ENCODE assay signal across 15 cellular contexts in the genomic region with DNA sequence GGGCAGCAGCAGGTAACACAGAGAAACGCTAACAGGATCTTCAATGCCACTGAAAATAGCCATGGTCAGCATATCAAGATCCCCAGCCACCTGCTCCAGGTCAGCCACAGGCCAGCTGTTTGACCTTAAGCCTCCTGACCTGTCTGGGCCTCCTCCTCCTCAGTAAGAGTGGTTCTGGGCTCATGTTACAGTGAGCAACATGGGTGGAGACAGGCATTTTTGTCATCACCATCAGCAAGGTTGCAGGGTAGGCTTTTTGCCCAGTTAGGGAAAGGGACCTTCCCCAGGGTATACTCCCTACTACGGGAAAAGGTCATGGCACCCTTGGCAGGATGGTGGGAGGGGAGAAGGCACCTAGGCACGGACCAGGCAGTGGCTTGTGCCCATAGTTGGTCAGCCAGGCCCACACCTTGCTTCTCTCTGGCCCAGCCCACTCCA.
DNase-seq lines count a peak whose midpoint lies in the region; FAIRE-seq and TF ChIP-seq lines count a peak whose summit lies in the region.
"Had no signal": no experiment of that assay in that cellular context is flagged by ENCODE, and none has a peak within 500 bp of the region (broad histone marks: within the 10 kb centered on the region; RNA-seq: fewer than 3 reads in every experiment).

No MANE protein-coding gene starts in this region.

- TF ChIP-seq EP300 in Ishikawa (IDR thresholded peaks at IDR 0.05; ENCODE audit: borderline replicate concordance) = peak; percentile 25; the same call in 1 of the 2 replicates

- no peak overlapping the region for H2AFZ ChIP-seq in osteoblast (ENCODE audit: low read length)

- TF ChIP-seq CTCF in bronchial epithelial cell (IDR thresholded peaks at IDR 0.05; ENCODE audit: insufficient read depth, low read length, severe bottlenecking) (no peak), osteoblast (IDR thresholded peaks at IDR 0.05; ENCODE audit: extremely low read depth, low read depth, low read length) (no peak)

- H3K36me3 ChIP-seq in bronchial epithelial cell (ENCODE audit: control insufficient read depth, insufficient read depth, low read length) (peaks cover 26% of the 10 kb centered on the region), osteoblast (ENCODE audit: insufficient read depth, low read length) (peaks cover 100% of the 10 kb centered on the region)
- H3K36me3 ChIP-seq: vagina had no signal

- H3K4me1 ChIP-seq in osteoblast (ENCODE audit: insufficient read depth, low read length) = peaks cover 11% of the 10 kb centered on the region

- TF ChIP-seq RAD21 in Ishikawa (IDR thresholded peaks at IDR 0.05; ENCODE audit: low read depth) = no peak

- no peaks in the 10 kb centered on the region for H3K27me3 ChIP-seq in bronchial epithelial cell (ENCODE audit: control insufficient read depth, insufficient read depth, low read length)
- H3K27me3 ChIP-seq in osteoblast (ENCODE audit: insufficient read depth, low read length) = no peaks in the 10 kb centered on the region
- H3K27me3 ChIP-seq: vagina had no signal

- H3K4me3 ChIP-seq in bronchial epithelial cell (ENCODE audit: low read depth, low read length) (no peak overlapping the region), osteoblast (ENCODE audit: insufficient read depth, low read length) (no peak overlapping the region)
- H3K4me3 ChIP-seq: vagina had no signal

- peak overlapping the region; percentile 17 for H3K27ac ChIP-seq in osteoblast (ENCODE audit: low read depth, low read length)
- H3K27ac ChIP-seq: vagina had no signal

- H3K9me3 ChIP-seq in osteoblast (ENCODE audit: low read depth, low read length) = no peaks in the 10 kb centered on the region
- H3K9me3 ChIP-seq: SK-N-SH, vagina had no signal

- peak; percentile 62 for DNase-seq in DMS53 (lab: John Stamatoyannopoulos, UW)
- DNase-seq in bronchial epithelial cell (ENCODE audit: low read depth) = peak; percentile 32
- peak; percentile 75 for DNase-seq in osteoblast (ENCODE audit: insufficient read length, low spot score, missing footprints)
- DNase-seq in midbrain (lab: John Stamatoyannopoulos, UW) = no peak
- DNase-seq in KG1 (lab: John Stamatoyannopoulos, UW) = no peak
- DNase-seq in hepatic stellate cell (ENCODE audit: low spot score) = no peak
- DNase-seq: activated CD8-positive, alpha-beta memory T cell treated with anti-CD3 and anti-CD28 coated beads for 24 hours; activated naive CD4-positive, alpha-beta T cell; DMS153; effector CD8-positive, alpha-beta T cell; NCI-H2227 treated with DMSO at 0.1 percent for 48 hours; stimulated activated CD4-positive, alpha-beta T cell treated with anti-CD3 and anti-CD28 coated beads, Interleukin-4, amount 100 ng/mL, for 4 hours had no signal

- H4K20me1 ChIP-seq in osteoblast (ENCODE audit: insufficient read depth, low read length) = peaks cover 8% of the 10 kb centered on the region

- peak; percentile 55 for FAIRE-seq in bronchial epithelial cell (lab: Jason Lieb, UNC)

- H3K4me2 ChIP-seq in osteoblast (ENCODE audit: insufficient read depth, low read length) = no peak overlapping the region
- H3K4me2 ChIP-seq: SK-N-SH had no signal

- peaks cover 30% of the 10 kb centered on the region for H3K79me2 ChIP-seq in osteoblast (ENCODE audit: insufficient read depth, low read length)

TF ChIP-seq in Ishikawa, 13 proteins besides CTCF, POLR2A, EP300 and RAD21:
- TF ChIP-seq TEAD4 (IDR thresholded peaks at IDR 0.05) = 0 out of 2 replicates have a peak, but pooled peaks have one; percentile 23
- TF ChIP-seq, protein P1, sequence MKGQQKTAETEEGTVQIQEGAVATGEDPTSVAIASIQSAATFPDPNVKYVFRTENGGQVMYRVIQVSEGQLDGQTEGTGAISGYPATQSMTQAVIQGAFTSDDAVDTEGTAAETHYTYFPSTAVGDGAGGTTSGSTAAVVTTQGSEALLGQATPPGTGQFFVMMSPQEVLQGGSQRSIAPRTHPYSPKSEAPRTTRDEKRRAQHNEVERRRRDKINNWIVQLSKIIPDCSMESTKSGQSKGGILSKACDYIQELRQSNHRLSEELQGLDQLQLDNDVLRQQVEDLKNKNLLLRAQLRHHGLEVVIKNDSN (IDR thresholded peaks at IDR 0.05) = no peak
- no peak for TF ChIP-seq FOXM1 (IDR thresholded peaks at IDR 0.05; ENCODE audit: borderline replicate concordance, low read depth)
- TF ChIP-seq TCF12 (IDR thresholded peaks at IDR 0.05; ENCODE audit: low read depth) = 0 out of 2 replicates have a peak, but pooled peaks have one; percentile 61
- TF ChIP-seq, protein P2, sequence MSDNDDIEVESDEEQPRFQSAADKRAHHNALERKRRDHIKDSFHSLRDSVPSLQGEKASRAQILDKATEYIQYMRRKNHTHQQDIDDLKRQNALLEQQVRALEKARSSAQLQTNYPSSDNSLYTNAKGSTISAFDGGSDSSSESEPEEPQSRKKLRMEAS (IDR thresholded peaks at IDR 0.05) = 0 out of 2 replicates have a peak, but pooled peaks have one; percentile 27

Comparison
In these comparisons a context has a peak if more than half of its experiments do, and no peak if none do; other contexts are left out.
1. DNase-seq: peak in DMS53 (single experiment), bronchial epithelial cell (single experiment) and osteoblast (single experiment); none in midbrain (single experiment), KG1 (single experiment) and hepatic stellate cell (single experiment).